In the genomic region with DNA sequence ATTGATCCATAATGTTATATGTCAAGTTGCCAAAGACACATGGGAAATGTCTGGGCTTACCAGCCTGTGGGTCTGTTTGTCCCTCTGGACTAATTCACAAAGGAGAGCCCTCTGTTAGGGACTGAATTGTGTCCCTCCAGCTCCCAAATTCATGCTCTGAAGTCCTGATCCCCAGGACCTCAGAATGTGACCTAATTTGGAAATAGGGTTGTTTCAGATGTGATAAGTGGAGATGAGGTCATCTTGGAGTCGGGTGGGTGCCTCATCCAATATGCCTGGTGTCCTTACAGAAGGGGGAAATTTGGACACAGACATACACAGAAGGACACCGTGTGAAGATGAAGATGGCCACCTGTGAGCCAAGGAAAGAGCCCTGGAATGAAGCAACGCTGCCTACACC, we compare ENCODE assay signal across 2 cellular contexts.
TF ChIP-seq lines count a peak whose summit lies in the region.

No MANE protein-coding gene starts in this region.

TF ChIP-seq in SK-N-SH, 30 proteins besides CTCF, POLR2A, EP300 and RAD21:
- TF ChIP-seq, protein P1, sequence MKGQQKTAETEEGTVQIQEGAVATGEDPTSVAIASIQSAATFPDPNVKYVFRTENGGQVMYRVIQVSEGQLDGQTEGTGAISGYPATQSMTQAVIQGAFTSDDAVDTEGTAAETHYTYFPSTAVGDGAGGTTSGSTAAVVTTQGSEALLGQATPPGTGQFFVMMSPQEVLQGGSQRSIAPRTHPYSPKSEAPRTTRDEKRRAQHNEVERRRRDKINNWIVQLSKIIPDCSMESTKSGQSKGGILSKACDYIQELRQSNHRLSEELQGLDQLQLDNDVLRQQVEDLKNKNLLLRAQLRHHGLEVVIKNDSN (IDR thresholded peaks at IDR 0.05; ENCODE audit: borderline replicate concordance, low read depth): no peak
- TF ChIP-seq CHD2 (IDR thresholded peaks at IDR 0.05; ENCODE audit: low read length, partially characterized antibody) (no peak), SMC3 (IDR thresholded peaks at IDR 0.05; ENCODE audit: low read depth, low read length) (no peak), JUND (IDR thresholded peaks at IDR 0.05) (no peak), SIN3A (IDR thresholded peaks at IDR 0.05; ENCODE audit: borderline replicate concordance, low read depth, low read length) (no peak)
- TF ChIP-seq, protein P2, sequence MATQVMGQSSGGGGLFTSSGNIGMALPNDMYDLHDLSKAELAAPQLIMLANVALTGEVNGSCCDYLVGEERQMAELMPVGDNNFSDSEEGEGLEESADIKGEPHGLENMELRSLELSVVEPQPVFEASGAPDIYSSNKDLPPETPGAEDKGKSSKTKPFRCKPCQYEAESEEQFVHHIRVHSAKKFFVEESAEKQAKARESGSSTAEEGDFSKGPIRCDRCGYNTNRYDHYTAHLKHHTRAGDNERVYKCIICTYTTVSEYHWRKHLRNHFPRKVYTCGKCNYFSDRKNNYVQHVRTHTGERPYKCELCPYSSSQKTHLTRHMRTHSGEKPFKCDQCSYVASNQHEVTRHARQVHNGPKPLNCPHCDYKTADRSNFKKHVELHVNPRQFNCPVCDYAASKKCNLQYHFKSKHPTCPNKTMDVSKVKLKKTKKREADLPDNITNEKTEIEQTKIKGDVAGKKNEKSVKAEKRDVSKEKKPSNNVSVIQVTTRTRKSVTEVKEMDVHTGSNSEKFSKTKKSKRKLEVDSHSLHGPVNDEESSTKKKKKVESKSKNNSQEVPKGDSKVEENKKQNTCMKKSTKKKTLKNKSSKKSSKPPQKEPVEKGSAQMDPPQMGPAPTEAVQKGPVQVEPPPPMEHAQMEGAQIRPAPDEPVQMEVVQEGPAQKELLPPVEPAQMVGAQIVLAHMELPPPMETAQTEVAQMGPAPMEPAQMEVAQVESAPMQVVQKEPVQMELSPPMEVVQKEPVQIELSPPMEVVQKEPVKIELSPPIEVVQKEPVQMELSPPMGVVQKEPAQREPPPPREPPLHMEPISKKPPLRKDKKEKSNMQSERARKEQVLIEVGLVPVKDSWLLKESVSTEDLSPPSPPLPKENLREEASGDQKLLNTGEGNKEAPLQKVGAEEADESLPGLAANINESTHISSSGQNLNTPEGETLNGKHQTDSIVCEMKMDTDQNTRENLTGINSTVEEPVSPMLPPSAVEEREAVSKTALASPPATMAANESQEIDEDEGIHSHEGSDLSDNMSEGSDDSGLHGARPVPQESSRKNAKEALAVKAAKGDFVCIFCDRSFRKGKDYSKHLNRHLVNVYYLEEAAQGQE (IDR thresholded peaks at IDR 0.05; ENCODE audit: low read depth, low read length): no peak

TF ChIP-seq in SK-N-SH treated with all-trans-retinoic acid at 6 μM for 48 hours, 23 proteins besides CTCF, POLR2A, EP300 and RAD21:
- no peak for TF ChIP-seq BACH2 (CRISPR knock-in tag; IDR thresholded peaks at IDR 0.05; ENCODE audit: borderline replicate concordance)
- no peak for TF ChIP-seq TOX (CRISPR knock-in tag; IDR thresholded peaks at IDR 0.05; ENCODE audit: borderline replicate concordance)
- TF ChIP-seq, protein P3, sequence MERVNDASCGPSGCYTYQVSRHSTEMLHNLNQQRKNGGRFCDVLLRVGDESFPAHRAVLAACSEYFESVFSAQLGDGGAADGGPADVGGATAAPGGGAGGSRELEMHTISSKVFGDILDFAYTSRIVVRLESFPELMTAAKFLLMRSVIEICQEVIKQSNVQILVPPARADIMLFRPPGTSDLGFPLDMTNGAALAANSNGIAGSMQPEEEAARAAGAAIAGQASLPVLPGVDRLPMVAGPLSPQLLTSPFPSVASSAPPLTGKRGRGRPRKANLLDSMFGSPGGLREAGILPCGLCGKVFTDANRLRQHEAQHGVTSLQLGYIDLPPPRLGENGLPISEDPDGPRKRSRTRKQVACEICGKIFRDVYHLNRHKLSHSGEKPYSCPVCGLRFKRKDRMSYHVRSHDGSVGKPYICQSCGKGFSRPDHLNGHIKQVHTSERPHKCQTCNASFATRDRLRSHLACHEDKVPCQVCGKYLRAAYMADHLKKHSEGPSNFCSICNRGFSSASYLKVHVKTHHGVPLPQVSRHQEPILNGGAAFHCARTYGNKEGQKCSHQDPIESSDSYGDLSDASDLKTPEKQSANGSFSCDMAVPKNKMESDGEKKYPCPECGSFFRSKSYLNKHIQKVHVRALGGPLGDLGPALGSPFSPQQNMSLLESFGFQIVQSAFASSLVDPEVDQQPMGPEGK (CRISPR knock-in tag; IDR thresholded peaks at IDR 0.05; ENCODE audit: borderline replicate concordance): no peak
- no peak for TF ChIP-seq ISL1 (CRISPR knock-in tag; IDR thresholded peaks at IDR 0.05)
